In genomic region chr1:16420719-16421118, GRCh38 we compare ENCODE assay signal across 9 cellular contexts. TPM values are rescaled to one million over a fixed set of nuclear protein-coding genes. Genes with fewer than 3 reads are reported as not detected.
A peak's percentile ranks its signal among the peaks of the same experiment; 100 is the strongest.
DNase-seq lines count a peak whose midpoint lies in the region; ATAC-seq and TF ChIP-seq lines count a peak whose summit lies in the region.
"Had no signal": no experiment of that assay in that cellular context is flagged by ENCODE, and none has a peak within 500 bp of the region (broad histone marks: within the 10 kb centered on the region; RNA-seq: fewer than 3 reads in every experiment).

No MANE protein-coding gene starts in this region.

- TF ChIP-seq CTCF in GM10248 (IDR thresholded peaks at IDR 0.05; ENCODE audit: control extremely low read depth, extremely low read depth, low read depth, missing control alignments) = no peak

- in situ Hi-C loops in HAP-1 (cut with MboI; ENCODE audit: low sequenced_read_pairs) = no loop called here

- ATAC-seq in HG02852 (IDR thresholded peaks at IDR 0.05; ENCODE audit: unreplicated experiment) = peak; percentile 91

- POLR2A ChIA-PET in GM10248 (lab: Yijun Ruan, JAX) = no interaction called here

- H3K4me1 ChIP-seq in HAP-1 = no peaks in the 10 kb centered on the region

- CTCF ChIA-PET in GM10248 (lab: Yijun Ruan, JAX) = interaction anchor here (3.7 kb wide), 1 partner anchor 20 kb away, joined by 18 read pairs; the partner anchor contains the start of gene NECAP2

- H3K9me3 ChIP-seq in HAP-1 = no peaks in the 10 kb centered on the region

- no peaks in the 10 kb centered on the region for H3K36me3 ChIP-seq in HAP-1 (replicated peaks)

- no peaks in the 10 kb centered on the region for H3K27me3 ChIP-seq in HAP-1 (ENCODE audit: low read depth)

- no peak overlapping the region for H3K4me3 ChIP-seq in HAP-1

- peak; percentile 59 for DNase-seq in GM10248 (ENCODE audit: extremely low spot score)
- DNase-seq in activated CD4-positive, alpha-beta T cell treated with anti-CD3 and anti-CD28 coated beads for 1 hour = peak; percentile 24
- peak; percentile 28 for DNase-seq in kidney tubule cell (ENCODE audit: low spot score)
- no peak for DNase-seq in occipital lobe (lab: John Stamatoyannopoulos, UW)
- DNase-seq in cerebellar nuclear complex (lab: John Stamatoyannopoulos, UW) = no peak
- DNase-seq in NCI-H1417 (lab: John Stamatoyannopoulos, UW) = no peak
- no peak for DNase-seq in HAP-1 (ENCODE audit: low spot score in 2 of 2)

RNA-seq across cellular contexts. Expression of gene SPATA21, which starts 16.5 kb away (rescaled TPM):
- not detected for total RNA-seq in occipital lobe
- total RNA-seq: pulmonary artery endothelial cell had no signal

RNA-seq across cellular contexts. Expression of gene NECAP2, which starts 19.8 kb away (rescaled TPM):
- 25.9 TPM for total RNA-seq in occipital lobe

RNA-seq across cellular contexts. Expression of gene SZRD1, which starts 53.7 kb away (rescaled TPM):
- total RNA-seq in occipital lobe = 5.1 TPM

Comparison
In these comparisons a context has a peak if more than half of its experiments do, and no peak if none do; other contexts are left out.
1. DNase-seq: peak in GM10248 (single experiment), activated CD4-positive, alpha-beta T cell treated with anti-CD3 and anti-CD28 coated beads for 1 hour (single experiment) and kidney tubule cell (single experiment); none in occipital lobe (single experiment), cerebellar nuclear complex (0 of 2), NCI-H1417 (0 of 3) and HAP-1 (0 of 2).